In the genomic region with DNA sequence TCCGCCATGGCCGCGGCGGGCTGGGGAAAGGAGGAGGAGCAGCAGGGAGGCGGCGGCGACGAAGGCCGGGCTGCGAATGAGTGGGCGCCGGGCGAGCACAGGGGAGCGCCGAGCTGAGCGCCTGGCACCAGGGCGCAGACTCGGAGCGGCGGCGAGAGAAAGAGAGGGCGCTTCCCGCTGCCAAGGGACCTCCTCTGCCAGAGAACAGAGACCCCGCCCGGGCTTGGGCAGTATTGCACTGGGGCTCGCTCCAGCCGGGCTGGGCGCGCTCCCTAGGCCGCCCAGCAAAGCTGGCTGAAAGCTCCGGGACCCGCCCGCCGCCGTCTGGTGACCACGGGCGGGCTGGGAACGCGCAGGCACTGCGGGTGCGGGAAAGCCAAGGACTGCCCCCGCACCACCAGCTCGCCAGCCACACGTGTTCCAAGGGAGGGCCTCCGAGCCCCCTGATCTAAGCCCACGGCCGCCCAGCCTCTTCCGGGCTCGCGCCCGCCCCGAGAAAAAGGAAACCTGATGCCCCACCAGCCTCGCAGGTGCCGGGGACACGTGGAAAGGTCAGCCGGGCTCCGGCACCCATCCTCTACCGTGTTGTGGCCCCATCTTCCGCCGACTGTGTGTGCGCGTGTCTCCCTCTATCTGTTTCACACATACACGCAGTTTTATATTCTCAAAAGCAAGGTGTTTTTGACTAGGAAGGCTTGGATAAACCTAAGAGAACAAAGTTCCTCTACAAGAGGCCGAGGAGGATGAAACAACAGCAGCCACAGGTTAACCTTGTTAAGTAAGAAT, we compare ENCODE assay signal across 8 cellular contexts. TPM values are rescaled to one million over a fixed set of nuclear protein-coding genes. Genes with fewer than 3 reads are reported as not detected.
DNase-seq lines count a peak whose midpoint lies in the region; TF ChIP-seq lines count a peak whose summit lies in the region.

A gene (minus strand): TSS at position 140 of the 786 bp plus-strand sequence. CDS start 132 bp downstream, at position 8.

- no peaks in the 10 kb centered on the region for H3K9me2 ChIP-seq in MM.1S (replicated peaks; ENCODE audit: insufficient read depth, low read length)

- peaks cover 7% of the 10 kb centered on the region for H3K79me1 ChIP-seq in neuronal stem cell (ENCODE audit: low read depth, low read length)

- H2BK12ac ChIP-seq in neuronal stem cell (ENCODE audit: low read length): no peak within 1 kb of the TSS

- DNase-seq in GF-D8 (lab: John Stamatoyannopoulos, UW) (peak; percentile 84), HCEC 1CT (peak; percentile 93), MM.1S (peak; percentile 91), SIG-M5 (lab: John Stamatoyannopoulos, UW) (peak; percentile 43), activated gamma-delta T cell treated with Interleukin-2 at 50 U/mL for 16 hours (peak; percentile 92), foreskin fibroblast (peak; percentile 93 to 98), neuronal stem cell (ENCODE audit: low spot score) (peak; percentile 89)

- no peaks in the 10 kb centered on the region for H4K20me1 ChIP-seq in MM.1S (ENCODE audit: insufficient read depth, low read length)

- H3K27ac ChIP-seq in MM.1S (ENCODE audit: low read length) (peak within 1 kb of the TSS; percentile 89), neuronal stem cell (replicated peaks; ENCODE audit: low read length) (peak within 1 kb of the TSS; percentile 85)

- H2BK5ac ChIP-seq in neuronal stem cell (ENCODE audit: low read length): peak within 1 kb of the TSS; percentile 96

- peak within 1 kb of the TSS; percentile 56 for H2AK5ac ChIP-seq in neuronal stem cell (ENCODE audit: low read depth, low read length)

- H3K4me1 ChIP-seq in MM.1S (ENCODE audit: low read length) (peaks cover 15% of the 10 kb centered on the region), neuronal stem cell (ENCODE audit: control insufficient read depth in 2 of 2, insufficient read depth in 1 of 2, low read depth in 1 of 2, low read length in 2 of 2) (peaks cover 9 to 22% of the 10 kb centered on the region in 2 donors)

- peak within 1 kb of the TSS; percentile 70 for H3K4me2 ChIP-seq in MM.1S (ENCODE audit: low read depth, low read length)
- peak within 1 kb of the TSS; percentile 74 for H3K4me2 ChIP-seq in neuronal stem cell (ENCODE audit: insufficient read depth, low read length, poor library complexity, severe bottlenecking)

- H2AFZ ChIP-seq in MM.1S (ENCODE audit: low read length) (peak within 1 kb of the TSS; percentile 90), neuronal stem cell (ENCODE audit: low read length) (peak within 1 kb of the TSS; percentile 98)

- H3K9ac ChIP-seq in MM.1S (ENCODE audit: low read length): peak within 1 kb of the TSS; percentile 77
- H3K9ac ChIP-seq in neuronal stem cell (ENCODE audit: low read depth, low read length, poor library complexity): peak within 1 kb of the TSS; percentile 99

- H3K79me2 ChIP-seq in MM.1S (ENCODE audit: low read length): peaks cover 45% of the 10 kb centered on the region

- H3K4me3 ChIP-seq in MM.1S (ENCODE audit: low read length) (peak within 1 kb of the TSS; percentile 97), foreskin fibroblast (ENCODE audit: low read depth in 1 of 2, low read length in 2 of 2) (peak within 1 kb of the TSS; percentile 92 to 94), neuronal stem cell (ENCODE audit: low read length in 2 of 2) (peak within 1 kb of the TSS; percentile 92)

- H3K23ac ChIP-seq in neuronal stem cell (ENCODE audit: low read depth, low read length, poor library complexity): peak within 1 kb of the TSS; percentile 99

- H3K27me3 ChIP-seq in MM.1S (replicated peaks; ENCODE audit: insufficient read depth, low read length) (no peaks in the 10 kb centered on the region), neuronal stem cell (ENCODE audit: control insufficient read depth in 3 of 3, insufficient read depth in 3 of 3, low read depth in 1 of 3, low read length in 3 of 3) (no peaks in the 10 kb centered on the region)

- no peak within 1 kb of the TSS for H3K4ac ChIP-seq in neuronal stem cell (ENCODE audit: low read length)

- no peak within 1 kb of the TSS for H4K91ac ChIP-seq in neuronal stem cell (ENCODE audit: low read depth, low read length, poor library complexity)

- no peaks in the 10 kb centered on the region for H3K9me3 ChIP-seq in MM.1S (replicated peaks; ENCODE audit: insufficient read depth, low read length)
- H3K9me3 ChIP-seq in neuronal stem cell (replicated peaks in 1 of 2; ENCODE audit: control insufficient read depth in 2 of 2, insufficient read depth in 1 of 2, low read depth in 1 of 2, low read length in 2 of 2): no peaks in the 10 kb centered on the region

- H3K36me3 ChIP-seq in MM.1S (replicated peaks; ENCODE audit: insufficient read depth, low read length) (no peaks in the 10 kb centered on the region), neuronal stem cell (replicated peaks in 1 of 2; ENCODE audit: control insufficient read depth in 2 of 2, insufficient read depth in 2 of 2, low read length in 2 of 2) (peaks cover 0 to 3% of the 10 kb centered on the region in 2 donors)

- peak within 1 kb of the TSS; percentile 21 for H2BK15ac ChIP-seq in neuronal stem cell (ENCODE audit: low read length)

- TF ChIP-seq CTCF in MM.1S (IDR thresholded peaks at IDR 0.05; ENCODE audit: low read length) (peak; percentile 45), foreskin fibroblast (IDR thresholded peaks at IDR 0.05; ENCODE audit: low read depth, low read length) (peak; percentile 50), subcutaneous adipose tissue (IDR thresholded peaks at IDR 0.05; ENCODE audit: low read depth) (no peak)

- H3K14ac ChIP-seq in neuronal stem cell (ENCODE audit: low read length): peak within 1 kb of the TSS; percentile 99

- peaks cover 15% of the 10 kb centered on the region for H3F3A ChIP-seq in MM.1S (ENCODE audit: insufficient read depth, low read length)

- no CpG with 5 or more reads among the region's 64 CpGs for WGBS in neuronal stem cell (ENCODE audit: extremely low coverage in 2 of 2, insufficient read length in 2 of 2, insufficient replicate concordance in 1 of 2), 2 donors

- H4K8ac ChIP-seq in neuronal stem cell (ENCODE audit: low read depth, low read length): no peak within 1 kb of the TSS

- peak within 1 kb of the TSS; percentile 98 for H3K18ac ChIP-seq in neuronal stem cell (ENCODE audit: low read length)

- H2BK120ac ChIP-seq in neuronal stem cell (ENCODE audit: low read depth, low read length): peak within 1 kb of the TSS; percentile 77

RNA-seq across cellular contexts. Expression of the gene that starts here (rescaled TPM):
- 24.4 TPM for polyA plus RNA-seq in neuronal stem cell (2013, experiment 1 of 2)
- polyA plus RNA-seq in neuronal stem cell (2013, experiment 2 of 2): 25.6 TPM
- 10 to 100 TPM; 21.5 to 42.2 (median 35.6) TPM for total RNA-seq in subcutaneous adipose tissue

Comparison
In these comparisons a context has a peak if more than half of its experiments do, and no peak if none do; other contexts are left out.
1. Peak in every context shown above with its lines: DNase-seq, H3K4me3 ChIP-seq and H3K27ac ChIP-seq.
2. DNase-seq: peak in every context shown above with its lines; median percentile 96 in foreskin fibroblast; 93 in HCEC 1CT; 92 in activated gamma-delta T cell treated with Interleukin-2 at 50 U/mL for 16 hours; 91 in MM.1S; 89 in neuronal stem cell; 84 in GF-D8; 43 in SIG-M5.